1 cellular context compared by ENCODE assay signal in the genomic region with DNA sequence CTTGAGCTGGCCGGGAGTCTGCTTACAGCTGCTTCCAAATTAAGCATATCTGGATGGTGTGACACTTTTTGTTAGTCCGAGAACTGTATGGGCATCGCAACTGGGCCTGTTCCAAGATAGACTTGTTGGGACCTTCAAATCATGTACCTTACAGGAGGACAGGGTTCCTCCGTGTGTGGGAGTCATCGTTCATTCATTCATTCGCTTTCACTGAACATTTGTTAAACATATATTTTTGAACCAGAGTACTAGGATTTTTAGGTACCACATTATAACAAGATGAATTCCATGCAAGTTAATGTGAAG.
TF ChIP-seq lines count a peak whose summit lies in the region.

No MANE protein-coding gene starts in this region.

TF ChIP-seq in GM23338, 12 proteins besides CTCF, POLR2A, EP300 and RAD21 (continued from another document):
- TF ChIP-seq, protein P1, sequence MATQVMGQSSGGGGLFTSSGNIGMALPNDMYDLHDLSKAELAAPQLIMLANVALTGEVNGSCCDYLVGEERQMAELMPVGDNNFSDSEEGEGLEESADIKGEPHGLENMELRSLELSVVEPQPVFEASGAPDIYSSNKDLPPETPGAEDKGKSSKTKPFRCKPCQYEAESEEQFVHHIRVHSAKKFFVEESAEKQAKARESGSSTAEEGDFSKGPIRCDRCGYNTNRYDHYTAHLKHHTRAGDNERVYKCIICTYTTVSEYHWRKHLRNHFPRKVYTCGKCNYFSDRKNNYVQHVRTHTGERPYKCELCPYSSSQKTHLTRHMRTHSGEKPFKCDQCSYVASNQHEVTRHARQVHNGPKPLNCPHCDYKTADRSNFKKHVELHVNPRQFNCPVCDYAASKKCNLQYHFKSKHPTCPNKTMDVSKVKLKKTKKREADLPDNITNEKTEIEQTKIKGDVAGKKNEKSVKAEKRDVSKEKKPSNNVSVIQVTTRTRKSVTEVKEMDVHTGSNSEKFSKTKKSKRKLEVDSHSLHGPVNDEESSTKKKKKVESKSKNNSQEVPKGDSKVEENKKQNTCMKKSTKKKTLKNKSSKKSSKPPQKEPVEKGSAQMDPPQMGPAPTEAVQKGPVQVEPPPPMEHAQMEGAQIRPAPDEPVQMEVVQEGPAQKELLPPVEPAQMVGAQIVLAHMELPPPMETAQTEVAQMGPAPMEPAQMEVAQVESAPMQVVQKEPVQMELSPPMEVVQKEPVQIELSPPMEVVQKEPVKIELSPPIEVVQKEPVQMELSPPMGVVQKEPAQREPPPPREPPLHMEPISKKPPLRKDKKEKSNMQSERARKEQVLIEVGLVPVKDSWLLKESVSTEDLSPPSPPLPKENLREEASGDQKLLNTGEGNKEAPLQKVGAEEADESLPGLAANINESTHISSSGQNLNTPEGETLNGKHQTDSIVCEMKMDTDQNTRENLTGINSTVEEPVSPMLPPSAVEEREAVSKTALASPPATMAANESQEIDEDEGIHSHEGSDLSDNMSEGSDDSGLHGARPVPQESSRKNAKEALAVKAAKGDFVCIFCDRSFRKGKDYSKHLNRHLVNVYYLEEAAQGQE (IDR thresholded peaks at IDR 0.05; ENCODE audit: unreplicated experiment) = no peak
- TF ChIP-seq STAT1 (IDR thresholded peaks at IDR 0.05; ENCODE audit: unreplicated experiment) (no peak), CREB1 (CRISPR knock-in tag; IDR thresholded peaks at IDR 0.05; ENCODE audit: low read depth) (no peak), POLR2AphosphoS5 (IDR thresholded peaks at IDR 0.05; ENCODE audit: low read depth) (no peak), EZH2 (IDR thresholded peaks at IDR 0.05; ENCODE audit: low read depth, unreplicated experiment) (no peak), JUNB (IDR thresholded peaks at IDR 0.05; ENCODE audit: unreplicated experiment) (no peak), ZNF331 (CRISPR knock-in tag; IDR thresholded peaks at IDR 0.05; ENCODE audit: low read depth) (no peak)
- TF ChIP-seq, protein P2, sequence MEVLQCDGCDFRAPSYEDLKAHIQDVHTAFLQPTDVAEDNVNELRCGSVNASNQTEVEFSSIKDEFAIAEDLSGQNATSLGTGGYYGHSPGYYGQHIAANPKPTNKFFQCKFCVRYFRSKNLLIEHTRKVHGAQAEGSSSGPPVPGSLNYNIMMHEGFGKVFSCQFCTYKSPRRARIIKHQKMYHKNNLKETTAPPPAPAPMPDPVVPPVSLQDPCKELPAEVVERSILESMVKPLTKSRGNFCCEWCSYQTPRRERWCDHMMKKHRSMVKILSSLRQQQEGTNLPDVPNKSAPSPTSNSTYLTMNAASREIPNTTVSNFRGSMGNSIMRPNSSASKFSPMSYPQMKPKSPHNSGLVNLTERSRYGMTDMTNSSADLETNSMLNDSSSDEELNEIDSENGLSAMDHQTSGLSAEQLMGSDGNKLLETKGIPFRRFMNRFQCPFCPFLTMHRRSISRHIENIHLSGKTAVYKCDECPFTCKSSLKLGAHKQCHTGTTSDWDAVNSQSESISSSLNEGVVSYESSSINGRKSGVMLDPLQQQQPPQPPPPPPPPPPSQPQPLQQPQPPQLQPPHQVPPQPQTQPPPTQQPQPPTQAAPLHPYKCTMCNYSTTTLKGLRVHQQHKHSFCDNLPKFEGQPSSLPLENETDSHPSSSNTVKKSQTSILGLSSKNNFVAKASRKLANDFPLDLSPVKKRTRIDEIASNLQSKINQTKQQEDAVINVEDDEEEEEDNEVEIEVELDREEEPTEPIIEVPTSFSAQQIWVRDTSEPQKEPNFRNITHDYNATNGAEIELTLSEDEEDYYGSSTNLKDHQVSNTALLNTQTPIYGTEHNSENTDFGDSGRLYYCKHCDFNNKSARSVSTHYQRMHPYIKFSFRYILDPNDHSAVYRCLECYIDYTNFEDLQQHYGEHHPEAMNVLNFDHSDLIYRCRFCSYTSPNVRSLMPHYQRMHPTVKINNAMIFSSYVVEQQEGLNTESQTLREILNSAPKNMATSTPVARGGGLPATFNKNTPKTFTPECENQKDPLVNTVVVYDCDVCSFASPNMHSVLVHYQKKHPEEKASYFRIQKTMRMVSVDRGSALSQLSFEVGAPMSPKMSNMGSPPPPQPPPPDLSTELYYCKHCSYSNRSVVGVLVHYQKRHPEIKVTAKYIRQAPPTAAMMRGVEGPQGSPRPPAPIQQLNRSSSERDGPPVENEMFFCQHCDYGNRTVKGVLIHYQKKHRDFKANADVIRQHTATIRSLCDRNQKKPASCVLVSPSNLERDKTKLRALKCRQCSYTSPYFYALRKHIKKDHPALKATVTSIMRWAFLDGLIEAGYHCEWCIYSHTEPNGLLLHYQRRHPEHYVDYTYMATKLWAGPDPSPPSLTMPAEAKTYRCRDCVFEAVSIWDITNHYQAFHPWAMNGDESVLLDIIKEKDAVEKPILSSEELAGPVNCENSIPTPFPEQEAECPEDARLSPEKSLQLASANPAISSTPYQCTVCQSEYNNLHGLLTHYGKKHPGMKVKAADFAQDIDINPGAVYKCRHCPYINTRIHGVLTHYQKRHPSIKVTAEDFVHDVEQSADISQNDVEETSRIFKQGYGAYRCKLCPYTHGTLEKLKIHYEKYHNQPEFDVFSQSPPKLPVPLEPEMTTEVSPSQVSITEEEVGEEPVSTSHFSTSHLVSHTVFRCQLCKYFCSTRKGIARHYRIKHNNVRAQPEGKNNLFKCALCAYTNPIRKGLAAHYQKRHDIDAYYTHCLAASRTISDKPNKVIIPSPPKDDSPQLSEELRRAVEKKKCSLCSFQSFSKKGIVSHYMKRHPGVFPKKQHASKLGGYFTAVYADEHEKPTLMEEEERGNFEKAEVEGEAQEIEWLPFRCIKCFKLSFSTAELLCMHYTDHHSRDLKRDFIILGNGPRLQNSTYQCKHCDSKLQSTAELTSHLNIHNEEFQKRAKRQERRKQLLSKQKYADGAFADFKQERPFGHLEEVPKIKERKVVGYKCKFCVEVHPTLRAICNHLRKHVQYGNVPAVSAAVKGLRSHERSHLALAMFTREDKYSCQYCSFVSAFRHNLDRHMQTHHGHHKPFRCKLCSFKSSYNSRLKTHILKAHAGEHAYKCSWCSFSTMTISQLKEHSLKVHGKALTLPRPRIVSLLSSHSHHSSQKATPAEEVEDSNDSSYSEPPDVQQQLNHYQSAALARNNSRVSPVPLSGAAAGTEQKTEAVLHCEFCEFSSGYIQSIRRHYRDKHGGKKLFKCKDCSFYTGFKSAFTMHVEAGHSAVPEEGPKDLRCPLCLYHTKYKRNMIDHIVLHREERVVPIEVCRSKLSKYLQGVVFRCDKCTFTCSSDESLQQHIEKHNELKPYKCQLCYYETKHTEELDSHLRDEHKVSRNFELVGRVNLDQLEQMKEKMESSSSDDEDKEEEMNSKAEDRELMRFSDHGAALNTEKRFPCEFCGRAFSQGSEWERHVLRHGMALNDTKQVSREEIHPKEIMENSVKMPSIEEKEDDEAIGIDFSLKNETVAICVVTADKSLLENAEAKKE (CRISPR knock-in tag; IDR thresholded peaks at IDR 0.05) = no peak
